ENCODE assay signal across 15 cellular contexts in the genomic region with DNA sequence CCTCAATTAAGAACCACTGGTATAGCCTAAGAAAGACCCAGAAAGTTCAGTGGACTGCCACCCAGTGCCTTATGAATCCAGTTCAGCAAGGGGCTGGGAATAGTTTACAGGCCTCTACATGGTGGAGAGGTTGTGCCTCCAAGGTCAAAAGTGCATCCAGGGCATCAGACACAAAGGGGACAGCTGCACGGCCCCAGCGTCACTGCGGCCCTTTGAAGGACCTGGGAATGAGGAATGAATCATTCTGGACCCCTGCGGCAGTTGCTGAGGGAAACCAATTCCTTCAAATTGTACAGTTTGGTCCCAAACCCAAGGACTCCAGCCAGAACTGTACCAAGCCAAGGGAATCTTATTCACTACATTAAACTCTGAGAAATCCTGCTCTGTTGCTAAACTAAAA. TPM values are rescaled to one million over a fixed set of nuclear protein-coding genes. Genes with fewer than 3 reads are reported as not detected.
DNase-seq lines count a peak whose midpoint lies in the region; ATAC-seq lines count a peak whose summit lies in the region.
"Had no signal": no experiment of that assay in that cellular context is flagged by ENCODE, and none has a peak within 500 bp of the region (broad histone marks: within the 10 kb centered on the region; RNA-seq: fewer than 3 reads in every experiment).

No MANE protein-coding gene starts in this region.

- no CpG with 5 or more reads among the region's 4 CpGs for WGBS in neuronal stem cell (ENCODE audit: extremely low coverage in 2 of 2, insufficient read length in 2 of 2, insufficient replicate concordance in 1 of 2), 2 donors

- H3K9me3 ChIP-seq in neuronal stem cell (replicated peaks in 1 of 2; ENCODE audit: control insufficient read depth in 2 of 2, insufficient read depth in 1 of 2, low read depth in 1 of 2, low read length in 2 of 2): no peaks in the 10 kb centered on the region
- H3K9me3 ChIP-seq: Caco-2 had no signal

- H3K4ac ChIP-seq in neuronal stem cell (ENCODE audit: low read length): no peak overlapping the region

- H2BK12ac ChIP-seq in neuronal stem cell (ENCODE audit: low read length): no peak overlapping the region

- no peaks in the 10 kb centered on the region for H3K27me3 ChIP-seq in neuronal stem cell (ENCODE audit: control insufficient read depth in 3 of 3, insufficient read depth in 3 of 3, low read depth in 1 of 3, low read length in 3 of 3)

- H2BK5ac ChIP-seq in neuronal stem cell (ENCODE audit: low read length): no peak overlapping the region

- no peak overlapping the region for H4K8ac ChIP-seq in neuronal stem cell (ENCODE audit: low read depth, low read length)

- no peak overlapping the region for H3K4me3 ChIP-seq in neuronal stem cell (ENCODE audit: low read length in 2 of 2)
- H3K4me3 ChIP-seq: GM23338 had no signal

- no peak for ATAC-seq in HG02610 (IDR thresholded peaks at IDR 0.05; ENCODE audit: unreplicated experiment)
- ATAC-seq in GM18517 (IDR thresholded peaks at IDR 0.05; ENCODE audit: unreplicated experiment): no peak
- ATAC-seq: GM23338, HCT116, HepG2 had no signal

- H2AFZ ChIP-seq in neuronal stem cell (ENCODE audit: low read length): peak overlapping the region; percentile 9
- H2AFZ ChIP-seq: GM23338 had no signal

- H3K4me2 ChIP-seq in neuronal stem cell (ENCODE audit: insufficient read depth, low read length, poor library complexity, severe bottlenecking): no peak overlapping the region
- H3K4me2 ChIP-seq: GM23338 had no signal

- no peak overlapping the region for H4K91ac ChIP-seq in neuronal stem cell (ENCODE audit: low read depth, low read length, poor library complexity)

- H3K36me3 ChIP-seq in neuronal stem cell (replicated peaks in 1 of 2; ENCODE audit: control insufficient read depth in 2 of 2, insufficient read depth in 2 of 2, low read length in 2 of 2): peaks cover 28 to 75% of the 10 kb centered on the region in 2 donors

- peaks cover 0 to 22% of the 10 kb centered on the region in 2 donors for H3K4me1 ChIP-seq in neuronal stem cell (ENCODE audit: control insufficient read depth in 2 of 2, insufficient read depth in 1 of 2, low read depth in 1 of 2, low read length in 2 of 2)
- H3K4me1 ChIP-seq: Caco-2 had no signal

- DNase-seq in myocyte (ENCODE audit: low read depth) (peak; percentile 41), neuronal stem cell (ENCODE audit: low spot score) (no peak), Kasumi-1 (lab: John Stamatoyannopoulos, UW) (no peak)
- DNase-seq in activated CD8-positive, alpha-beta memory T cell treated with anti-CD3 and anti-CD28 coated beads, Interleukin-2, amount 50 U/mL, for 48 hours: no peak
- DNase-seq: ACHN; Caco-2; CD4-positive, alpha-beta T cell had no signal

- H3K18ac ChIP-seq in neuronal stem cell (ENCODE audit: low read length): no peak overlapping the region

- no peak overlapping the region for H3K14ac ChIP-seq in neuronal stem cell (ENCODE audit: low read length)

- no peak overlapping the region for H2BK15ac ChIP-seq in neuronal stem cell (ENCODE audit: low read length)

- no peak overlapping the region for H3K9ac ChIP-seq in neuronal stem cell (ENCODE audit: low read depth, low read length, poor library complexity)

- H2AK5ac ChIP-seq in neuronal stem cell (ENCODE audit: low read depth, low read length): no peak overlapping the region

- no peak overlapping the region for H2BK120ac ChIP-seq in neuronal stem cell (ENCODE audit: low read depth, low read length)

- H3K27ac ChIP-seq in cingulate gyrus (ENCODE audit: low read depth, low read length): peak overlapping the region; percentile 39
- H3K27ac ChIP-seq in neuronal stem cell (replicated peaks; ENCODE audit: low read length): no peak overlapping the region
- H3K27ac ChIP-seq: C4-2B had no signal

- no peak overlapping the region for H3K23ac ChIP-seq in neuronal stem cell (ENCODE audit: low read depth, low read length, poor library complexity)

- no peaks in the 10 kb centered on the region for H3K79me1 ChIP-seq in neuronal stem cell (ENCODE audit: low read depth, low read length)

RNA-seq across cellular contexts. Expression of a gene that starts 10.8 kb away (rescaled TPM):
- total RNA-seq in myocyte: not detected in 2 replicates
- polyA plus RNA-seq in myocyte (2012): not detected
- not detected for polyA plus RNA-seq in neuronal stem cell (2013, experiment 1 of 2)
- polyA plus RNA-seq in neuronal stem cell (2013, experiment 2 of 2): not detected
- total RNA-seq: Caco-2; CD4-positive, alpha-beta T cell; HepG2 had no signal
- polyA plus RNA-seq: IgD-negative memory B cell had no signal

RNA-seq across cellular contexts. Expression of a gene that starts 38.8 kb away (rescaled TPM):
- total RNA-seq in myocyte: 15.9 and 17.6 TPM in 2 replicates
- polyA plus RNA-seq in myocyte (2012): 29.4 TPM
- 13.9 TPM for polyA plus RNA-seq in neuronal stem cell (2013, experiment 1 of 2)
- polyA plus RNA-seq in neuronal stem cell (2013, experiment 2 of 2): 13.4 TPM

RNA-seq across cellular contexts. Expression of a gene that starts 39.0 kb away (rescaled TPM):
- total RNA-seq in myocyte: 35.1 and 40.1 TPM in 2 replicates
- 22.0 TPM for polyA plus RNA-seq in myocyte (2012)
- polyA plus RNA-seq in neuronal stem cell (2013, experiment 1 of 2): 26.8 TPM
- polyA plus RNA-seq in neuronal stem cell (2013, experiment 2 of 2): 25.2 TPM
